Comparison of ENCODE assay signal across 3 cellular contexts in the genomic region with DNA sequence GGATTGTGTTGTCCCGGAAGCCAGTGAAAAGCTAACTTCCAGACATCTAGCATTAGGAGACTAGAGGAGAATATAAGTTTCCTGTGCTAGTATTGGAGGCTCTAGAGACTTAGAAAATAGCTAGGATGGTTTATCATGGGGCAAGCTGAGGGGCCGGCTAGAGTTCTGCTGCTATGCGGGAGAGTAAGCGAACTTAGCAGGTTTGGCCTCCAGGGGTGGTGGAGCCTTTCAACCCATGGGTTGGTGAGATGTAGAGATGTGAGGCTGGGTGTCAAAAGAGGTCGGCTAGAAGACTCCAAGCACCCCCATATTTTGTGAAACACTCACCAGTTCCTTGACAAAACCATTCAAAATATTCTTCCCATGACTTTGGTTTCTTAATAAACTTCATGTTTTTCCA.
TF ChIP-seq lines count a peak whose summit lies in the region.

No MANE protein-coding gene starts in this region.

TF ChIP-seq in liver, 16 proteins besides CTCF, POLR2A, EP300 and RAD21:
- TF ChIP-seq TAF1 (conservative IDR thresholded peaks at IDR 0.05) (no peak), GABPA (IDR thresholded peaks at IDR 0.05 in 1 of 2, conservative IDR thresholded peaks at IDR 0.05 in 1 of 2) (no peak), FOXA2 (IDR thresholded peaks at IDR 0.05) (no peak), SP1 (IDR thresholded peaks at IDR 0.05) (no peak), NR2F2 (IDR thresholded peaks at IDR 0.05) (no peak)
- TF ChIP-seq, protein P1, sequence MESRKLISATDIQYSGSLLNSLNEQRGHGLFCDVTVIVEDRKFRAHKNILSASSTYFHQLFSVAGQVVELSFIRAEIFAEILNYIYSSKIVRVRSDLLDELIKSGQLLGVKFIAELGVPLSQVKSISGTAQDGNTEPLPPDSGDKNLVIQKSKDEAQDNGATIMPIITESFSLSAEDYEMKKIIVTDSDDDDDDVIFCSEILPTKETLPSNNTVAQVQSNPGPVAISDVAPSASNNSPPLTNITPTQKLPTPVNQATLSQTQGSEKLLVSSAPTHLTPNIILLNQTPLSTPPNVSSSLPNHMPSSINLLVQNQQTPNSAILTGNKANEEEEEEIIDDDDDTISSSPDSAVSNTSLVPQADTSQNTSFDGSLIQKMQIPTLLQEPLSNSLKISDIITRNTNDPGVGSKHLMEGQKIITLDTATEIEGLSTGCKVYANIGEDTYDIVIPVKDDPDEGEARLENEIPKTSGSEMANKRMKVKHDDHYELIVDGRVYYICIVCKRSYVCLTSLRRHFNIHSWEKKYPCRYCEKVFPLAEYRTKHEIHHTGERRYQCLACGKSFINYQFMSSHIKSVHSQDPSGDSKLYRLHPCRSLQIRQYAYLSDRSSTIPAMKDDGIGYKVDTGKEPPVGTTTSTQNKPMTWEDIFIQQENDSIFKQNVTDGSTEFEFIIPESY (IDR thresholded peaks at IDR 0.05) = no peak

TF ChIP-seq in HepG2, 621 proteins besides CTCF, POLR2A, EP300 and RAD21:
- TF ChIP-seq ZNF841 (CRISPR knock-in tag; IDR thresholded peaks at IDR 0.05; ENCODE audit: borderline replicate concordance) (no peak), ZNF34 (CRISPR knock-in tag; IDR thresholded peaks at IDR 0.05; ENCODE audit: borderline replicate concordance) (no peak), RARG (CRISPR knock-in tag; IDR thresholded peaks at IDR 0.05; ENCODE audit: low read depth) (no peak), ZNF331 (CRISPR knock-in tag; IDR thresholded peaks at IDR 0.05) (no peak), FOXA1 (IDR thresholded peaks at IDR 0.05) (no peak), FOXA1 (CRISPR knock-in tag; IDR thresholded peaks at IDR 0.05) (no peak)
- TF ChIP-seq, protein P2, sequence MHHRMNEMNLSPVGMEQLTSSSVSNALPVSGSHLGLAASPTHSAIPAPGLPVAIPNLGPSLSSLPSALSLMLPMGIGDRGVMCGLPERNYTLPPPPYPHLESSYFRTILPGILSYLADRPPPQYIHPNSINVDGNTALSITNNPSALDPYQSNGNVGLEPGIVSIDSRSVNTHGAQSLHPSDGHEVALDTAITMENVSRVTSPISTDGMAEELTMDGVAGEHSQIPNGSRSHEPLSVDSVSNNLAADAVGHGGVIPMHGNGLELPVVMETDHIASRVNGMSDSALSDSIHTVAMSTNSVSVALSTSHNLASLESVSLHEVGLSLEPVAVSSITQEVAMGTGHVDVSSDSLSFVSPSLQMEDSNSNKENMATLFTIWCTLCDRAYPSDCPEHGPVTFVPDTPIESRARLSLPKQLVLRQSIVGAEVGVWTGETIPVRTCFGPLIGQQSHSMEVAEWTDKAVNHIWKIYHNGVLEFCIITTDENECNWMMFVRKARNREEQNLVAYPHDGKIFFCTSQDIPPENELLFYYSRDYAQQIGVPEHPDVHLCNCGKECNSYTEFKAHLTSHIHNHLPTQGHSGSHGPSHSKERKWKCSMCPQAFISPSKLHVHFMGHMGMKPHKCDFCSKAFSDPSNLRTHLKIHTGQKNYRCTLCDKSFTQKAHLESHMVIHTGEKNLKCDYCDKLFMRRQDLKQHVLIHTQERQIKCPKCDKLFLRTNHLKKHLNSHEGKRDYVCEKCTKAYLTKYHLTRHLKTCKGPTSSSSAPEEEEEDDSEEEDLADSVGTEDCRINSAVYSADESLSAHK (CRISPR knock-in tag; IDR thresholded peaks at IDR 0.05; ENCODE audit: borderline replicate concordance) = no peak

TF ChIP-seq in K562, 482 proteins besides CTCF, POLR2A, EP300 and RAD21:
- TF ChIP-seq COPS2 (conservative IDR thresholded peaks at IDR 0.05) = no peak
- no peak for TF ChIP-seq KHSRP (IDR thresholded peaks at IDR 0.05)
- TF ChIP-seq, protein P3, sequence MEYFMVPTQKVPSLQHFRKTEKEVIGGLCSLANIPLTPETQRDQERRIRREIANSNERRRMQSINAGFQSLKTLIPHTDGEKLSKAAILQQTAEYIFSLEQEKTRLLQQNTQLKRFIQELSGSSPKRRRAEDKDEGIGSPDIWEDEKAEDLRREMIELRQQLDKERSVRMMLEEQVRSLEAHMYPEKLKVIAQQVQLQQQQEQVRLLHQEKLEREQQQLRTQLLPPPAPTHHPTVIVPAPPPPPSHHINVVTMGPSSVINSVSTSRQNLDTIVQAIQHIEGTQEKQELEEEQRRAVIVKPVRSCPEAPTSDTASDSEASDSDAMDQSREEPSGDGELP (CRISPR knock-in tag; IDR thresholded peaks at IDR 0.05; ENCODE audit: borderline replicate concordance) = no peak
- no peak for TF ChIP-seq U2AF1 (optimal IDR thresholded peaks at IDR 0.05; ENCODE audit: low read depth, low read length)
- no peak for TF ChIP-seq DPF2 (IDR thresholded peaks at IDR 0.05)
- TF ChIP-seq, protein P4, sequence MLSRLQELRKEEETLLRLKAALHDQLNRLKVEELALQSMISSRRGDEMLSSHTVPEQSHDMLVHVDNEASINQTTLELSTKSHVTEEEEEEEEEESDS (CRISPR knock-in tag; IDR thresholded peaks at IDR 0.05) = no peak
- no peak for TF ChIP-seq MECOM (CRISPR knock-in tag; IDR thresholded peaks at IDR 0.05)
- TF ChIP-seq HDAC2 (IDR thresholded peaks at IDR 0.05) = no peak
